ENCODE assay signal across 18 cellular contexts in genomic region chr17:1899403-1900000, GRCh38.
DNase-seq lines count a peak whose midpoint lies in the region; ATAC-seq and TF ChIP-seq lines count a peak whose summit lies in the region.
"Had no signal": no experiment of that assay in that cellular context is flagged by ENCODE, and none has a peak within 500 bp of the region (broad histone marks: within the 10 kb centered on the region; RNA-seq: fewer than 3 reads in every experiment).

No MANE protein-coding gene starts in this region.

- WGBS in endodermal cell (ENCODE audit: insufficient coverage in 1 of 2, insufficient read length in 1 of 2), 2 experiments = 97 to 100% methylated on average over 3 to 5 of the region's 8 CpGs
- WGBS in aorta, 2 donors = 90 to 93% methylated on average over 8 of the region's 8 CpGs

- no peaks in the 10 kb centered on the region; the same call in 1 of the 2 replicates for H3K27me3 ChIP-seq in BJ (ENCODE audit: control insufficient read depth, insufficient read depth, low read length)
- H3K27me3 ChIP-seq in endodermal cell (ENCODE audit: control insufficient read depth, insufficient read depth, low read length, poor library complexity, severe bottlenecking) = peaks cover 3% of the 10 kb centered on the region
- H3K27me3 ChIP-seq in aorta (ENCODE audit: control insufficient read depth in 1 of 2, insufficient read depth in 2 of 2, low read length in 1 of 2) = no peaks in the 10 kb centered on the region
- H3K27me3 ChIP-seq: BLaER1 treated with 17β-estradiol and CSF1 and Interleukin-3, amounts not matched to agents 10 nM and 100 nM had no signal

- H3K4me1 Mint-ChIP-seq in endodermal cell = no peaks in the 10 kb centered on the region
- no peaks in the 10 kb centered on the region for H3K4me1 Mint-ChIP-seq in osteocyte (ENCODE audit: unreplicated experiment)
- no peaks in the 10 kb centered on the region for H3K4me1 Mint-ChIP-seq in activated T-cell treated with anti-CD3 and anti-CD28 coated beads, Interleukin-2, amount 50 U/mL, for 4 hours (ENCODE audit: low read depth)
- H3K4me1 Mint-ChIP-seq: WTC11 had no signal

- peaks cover 2% of the 10 kb centered on the region for H3K4me1 ChIP-seq in endodermal cell (ENCODE audit: control insufficient read depth, insufficient read depth, low read length)
- no peaks in the 10 kb centered on the region for H3K4me1 ChIP-seq in aorta (ENCODE audit: control insufficient read depth in 1 of 2, insufficient read depth in 2 of 2, low read length in 2 of 2)

- H3K9me3 ChIP-seq in endodermal cell (ENCODE audit: control insufficient read depth, low read length) (no peaks in the 10 kb centered on the region), aorta (ENCODE audit: control insufficient read depth, low read length) (no peaks in the 10 kb centered on the region)
- H3K9me3 ChIP-seq: BLaER1 treated with 17β-estradiol and CSF1 and Interleukin-3, amounts not matched to agents 10 nM and 100 nM had no signal

- intact Hi-C loops in aorta (cut with DNase I) = no loop called here

- no peak for ATAC-seq in aorta (ENCODE audit: low FRiP score)
- no peak for ATAC-seq in activated T-cell treated with anti-CD3 and anti-CD28 coated beads, Interleukin-2, amount 50 U/mL, for 4 hours
- ATAC-seq: sciatic nerve, WTC11 had no signal

- peaks cover 48% of the 10 kb centered on the region for H3K36me3 Mint-ChIP-seq in endodermal cell (ENCODE audit: low read depth)
- peaks cover 19% of the 10 kb centered on the region for H3K36me3 Mint-ChIP-seq in osteocyte (ENCODE audit: unreplicated experiment)
- peaks cover 29% of the 10 kb centered on the region for H3K36me3 Mint-ChIP-seq in activated T-cell treated with anti-CD3 and anti-CD28 coated beads, Interleukin-2, amount 50 U/mL, for 4 hours (ENCODE audit: insufficient read depth)

- H3K27me3 Mint-ChIP-seq in endodermal cell (ENCODE audit: insufficient read depth) = peaks cover 10% of the 10 kb centered on the region
- H3K27me3 Mint-ChIP-seq in osteocyte (ENCODE audit: unreplicated experiment) = no peaks in the 10 kb centered on the region
- H3K27me3 Mint-ChIP-seq in activated T-cell treated with anti-CD3 and anti-CD28 coated beads, Interleukin-2, amount 50 U/mL, for 4 hours (ENCODE audit: low read depth) = no peaks in the 10 kb centered on the region

- CTCF ChIA-PET in BJ (lab: Yijun Ruan, JAX) = interaction anchor here (3.3 kb wide), 1 partner anchor 126 kb away, joined by 12 read pairs; the partner anchor contains the start of gene RTN4RL1

- DNase-seq in BJ (ENCODE audit: low read depth) = no peak
- DNase-seq in endodermal cell = no peak
- DNase-seq in osteocyte (ENCODE audit: extremely low spot score, unreplicated experiment) = no peak
- no peak for DNase-seq in aorta
- DNase-seq in H4 (ENCODE audit: low spot score) = no peak
- DNase-seq in activated T-cell treated with anti-CD3 and anti-CD28 coated beads, Interleukin-2, amount 50 U/mL, for 4 hours = no peak
- no peak for DNase-seq in amygdala (lab: John Stamatoyannopoulos, UW)
- DNase-seq: KG1; NCI-H1105; NCI-H774; stimulated activated CD4-positive, alpha-beta T cell treated with anti-CD3 and anti-CD28 coated beads, Interleukin-4, amount 100 ng/mL, for 1 hour; substantia nigra; T-helper 1 cell had no signal

- POLR2A ChIA-PET in BJ (lab: Charles Lee) = no interaction called here

- H3K4me3 ChIP-seq in BJ (ENCODE audit: low read depth, low read length) (no peak overlapping the region), endodermal cell (ENCODE audit: low read length) (no peak overlapping the region), aorta (ENCODE audit: low read length in 2 of 2) (no peak overlapping the region)
- H3K4me3 ChIP-seq: BLaER1 treated with 17β-estradiol and CSF1 and Interleukin-3, amounts not matched to agents 10 nM and 100 nM had no signal

- H3K36me3 ChIP-seq in BJ (ENCODE audit: control insufficient read depth, insufficient read depth, low read length) (peaks cover 11% of the 10 kb centered on the region), endodermal cell (ENCODE audit: control insufficient read depth, insufficient read depth, low read length) (peaks cover 50% of the 10 kb centered on the region), aorta (ENCODE audit: control insufficient read depth in 1 of 2, insufficient read depth in 2 of 2, low read length in 1 of 2) (peaks cover 3 to 10% of the 10 kb centered on the region in 2 donors)

- no peak overlapping the region for H3K27ac ChIP-seq in endodermal cell (ENCODE audit: low read depth, low read length)
- no peak overlapping the region for H3K27ac ChIP-seq in aorta (ENCODE audit: low read depth in 1 of 2, low read length in 2 of 2)
- H3K27ac ChIP-seq: BLaER1 treated with 17β-estradiol and CSF1 and Interleukin-3, amounts not matched to agents 10 nM and 100 nM; RWPE1 had no signal

- H3K27ac Mint-ChIP-seq in endodermal cell (no peak overlapping the region), osteocyte (ENCODE audit: unreplicated experiment) (no peak overlapping the region)
- H3K27ac Mint-ChIP-seq: WTC11 had no signal

- no peak overlapping the region for H3K9ac ChIP-seq in endodermal cell (ENCODE audit: extremely low read depth, low read length, poor library complexity, severe bottlenecking)
- H3K9ac ChIP-seq: BLaER1 treated with 17β-estradiol and CSF1 and Interleukin-3, amounts not matched to agents 10 nM and 100 nM had no signal

- no peaks in the 10 kb centered on the region for H3K9me3 Mint-ChIP-seq in endodermal cell
- H3K9me3 Mint-ChIP-seq in osteocyte (ENCODE audit: unreplicated experiment) = no peaks in the 10 kb centered on the region
- no peaks in the 10 kb centered on the region for H3K9me3 Mint-ChIP-seq in activated T-cell treated with anti-CD3 and anti-CD28 coated beads, Interleukin-2, amount 50 U/mL, for 4 hours
- H3K9me3 Mint-ChIP-seq: WTC11 had no signal

- H3K4me3 Mint-ChIP-seq in endodermal cell (no peak overlapping the region), osteocyte (ENCODE audit: unreplicated experiment) (no peak overlapping the region)
- H3K4me3 Mint-ChIP-seq in activated T-cell treated with anti-CD3 and anti-CD28 coated beads, Interleukin-2, amount 50 U/mL, for 4 hours = no peak overlapping the region
- H3K4me3 Mint-ChIP-seq: WTC11 had no signal

- TF ChIP-seq CTCF in BJ (IDR thresholded peaks at IDR 0.05; ENCODE audit: insufficient read depth, low read depth, low read length) (peak; percentile 34; the same call in 1 of the 2 replicates), LNCAP (IDR thresholded peaks at IDR 0.05) (0 out of 2 replicates have a peak, but pooled peaks have one; percentile 29), endodermal cell (conservative IDR thresholded peaks at IDR 0.05) (peak; percentile 60), osteocyte (IDR thresholded peaks at IDR 0.05) (peak; percentile 21)
